Comparison of ENCODE assay signal across 14 cellular contexts in the genomic region with DNA sequence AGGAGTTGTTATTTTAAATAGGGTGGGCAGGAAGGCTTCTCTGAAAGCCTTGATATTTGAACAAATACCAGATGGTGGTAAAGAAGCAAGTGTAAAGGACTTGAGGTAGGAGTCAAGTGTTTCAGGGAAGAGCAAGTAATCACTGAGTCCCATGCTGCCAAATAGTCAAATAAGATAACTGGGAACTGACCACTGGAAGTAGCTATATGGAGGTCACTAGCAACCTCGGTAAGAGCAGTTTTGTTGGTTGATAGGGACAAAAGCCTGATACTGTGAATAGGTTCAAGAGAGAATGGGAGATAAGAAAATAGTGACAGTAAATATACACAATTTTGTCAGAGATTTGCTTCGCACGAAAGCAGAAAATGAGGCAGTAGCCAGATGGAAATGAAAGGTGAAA.
"Had no signal": no experiment of that assay in that cellular context is flagged by ENCODE, and none has a peak within 500 bp of the region (broad histone marks: within the 10 kb centered on the region; RNA-seq: fewer than 3 reads in every experiment).

No MANE protein-coding gene starts in this region.

- DNase-seq: activated CD4-positive, CD25-positive, alpha-beta regulatory T cell treated with anti-CD3 and anti-CD28 coated beads, Interleukin-2, amount 50 U/mL, for 72 hours; activated naive CD4-positive, alpha-beta T cell; body of pancreas; caudate nucleus; colonic mucosa; heart right ventricle; left lung; mammary epithelial cell; psoas muscle; right cardiac atrium; stimulated activated CD4-positive, alpha-beta T cell treated with anti-CD3 and anti-CD28 coated beads, Interleukin-4, amount 100 ng/mL, for 1 hour; testis; upper lobe of left lung had no signal

- ATAC-seq: body of pancreas, heart right ventricle, left lung, psoas muscle had no signal

- H3K9me3 ChIP-seq: body of pancreas, colonic mucosa, heart right ventricle, left lung, psoas muscle, testis, upper lobe of left lung had no signal

- H3K4me3 ChIP-seq: body of pancreas, colonic mucosa, heart right ventricle, left lung, psoas muscle, skin epidermis, testis, upper lobe of left lung had no signal

- H3K4me1 ChIP-seq: body of pancreas, colonic mucosa, heart right ventricle, left lung, psoas muscle, testis, upper lobe of left lung had no signal

- H3K27ac ChIP-seq: body of pancreas, colonic mucosa, heart right ventricle, left lung, psoas muscle, skin epidermis, testis, upper lobe of left lung had no signal

- H3K27me3 ChIP-seq: body of pancreas, colonic mucosa, heart right ventricle, left lung, testis, upper lobe of left lung had no signal
